1 cellular context compared by ENCODE assay signal in genomic region chr19:48962029-48962848, GRCh38.
TF ChIP-seq lines count a peak whose summit lies in the region.

No MANE protein-coding gene starts in this region.

TF ChIP-seq in HEK293, 187 proteins besides CTCF, POLR2A, EP300 and RAD21 (continued from another document):
- TF ChIP-seq ZBTB11 (tag by site-specific recombination; conservative IDR thresholded peaks at IDR 0.05; ENCODE audit: low read depth) (no peak), ZNF26 (tag by site-specific recombination; IDR thresholded peaks at IDR 0.05) (no peak), ZNF174 (tag by site-specific recombination; IDR thresholded peaks at IDR 0.05) (no peak), ZNF692 (tag by site-specific recombination; IDR thresholded peaks at IDR 0.05) (peak; percentile 96), ZBTB26 (tag by site-specific recombination; optimal IDR thresholded peaks at IDR 0.05) (no peak), ZNF274 (IDR thresholded peaks at IDR 0.05; ENCODE audit: low read length) (no peak), ZNF274 (tag by site-specific recombination; IDR thresholded peaks at IDR 0.05; ENCODE audit: borderline replicate concordance) (no peak), BCL6B (tag by site-specific recombination; IDR thresholded peaks at IDR 0.05) (no peak), ZNF341 (tag by site-specific recombination; IDR thresholded peaks at IDR 0.05; ENCODE audit: low read depth) (no peak), ZNF155 (tag by site-specific recombination; IDR thresholded peaks at IDR 0.05) (no peak), PBX3 (CRISPR knock-in tag; IDR thresholded peaks at IDR 0.05) (no peak), ZNF433 (tag by site-specific recombination; IDR thresholded peaks at IDR 0.05; ENCODE audit: low read depth) (no peak), ZNF707 (tag by site-specific recombination; IDR thresholded peaks at IDR 0.05) (no peak), MZF1 (tag by site-specific recombination; IDR thresholded peaks at IDR 0.05; ENCODE audit: borderline replicate concordance) (no peak), SP3 (tag by site-specific recombination; IDR thresholded peaks at IDR 0.05) (peak; percentile 40), ZNF169 (tag by site-specific recombination; IDR thresholded peaks at IDR 0.05) (no peak), ZNF544 (tag by site-specific recombination; IDR thresholded peaks at IDR 0.05) (no peak), ZNF623 (tag by site-specific recombination; IDR thresholded peaks at IDR 0.05) (no peak), ZNF121 (tag by site-specific recombination; IDR thresholded peaks at IDR 0.05) (no peak), ZNF624 (tag by site-specific recombination; IDR thresholded peaks at IDR 0.05) (no peak), ZBTB44 (tag by site-specific recombination; IDR thresholded peaks at IDR 0.05) (no peak), ZNF600 (tag by site-specific recombination; IDR thresholded peaks at IDR 0.05) (peak; percentile 87), EGR2 (tag by site-specific recombination; IDR thresholded peaks at IDR 0.05; ENCODE audit: low read depth) (no peak), ZNF223 (tag by site-specific recombination; IDR thresholded peaks at IDR 0.05) (no peak), ZNF791 (tag by site-specific recombination; IDR thresholded peaks at IDR 0.05) (no peak), ZNF660 (tag by site-specific recombination; IDR thresholded peaks at IDR 0.05) (no peak), SP2 (tag by site-specific recombination; IDR thresholded peaks at IDR 0.05) (peak; percentile 57), TCF7L2 (IDR thresholded peaks at IDR 0.05; ENCODE audit: borderline replicate concordance, low read depth, low read length) (no peak), PRDM10 (tag by site-specific recombination; IDR thresholded peaks at IDR 0.05) (no peak), ZNF16 (tag by site-specific recombination; IDR thresholded peaks at IDR 0.05; ENCODE audit: low read depth) (no peak), ZNF558 (tag by site-specific recombination; IDR thresholded peaks at IDR 0.05) (no peak), ZNF404 (tag by site-specific recombination; IDR thresholded peaks at IDR 0.05) (no peak), BCL11A (tag by site-specific recombination; IDR thresholded peaks at IDR 0.05; ENCODE audit: low read depth) (no peak), ZNF19 (tag by site-specific recombination; IDR thresholded peaks at IDR 0.05; ENCODE audit: low read depth) (no peak), ZSCAN18 (tag by site-specific recombination; IDR thresholded peaks at IDR 0.05) (no peak)
